8 cellular contexts compared by ENCODE assay signal in the genomic region with DNA sequence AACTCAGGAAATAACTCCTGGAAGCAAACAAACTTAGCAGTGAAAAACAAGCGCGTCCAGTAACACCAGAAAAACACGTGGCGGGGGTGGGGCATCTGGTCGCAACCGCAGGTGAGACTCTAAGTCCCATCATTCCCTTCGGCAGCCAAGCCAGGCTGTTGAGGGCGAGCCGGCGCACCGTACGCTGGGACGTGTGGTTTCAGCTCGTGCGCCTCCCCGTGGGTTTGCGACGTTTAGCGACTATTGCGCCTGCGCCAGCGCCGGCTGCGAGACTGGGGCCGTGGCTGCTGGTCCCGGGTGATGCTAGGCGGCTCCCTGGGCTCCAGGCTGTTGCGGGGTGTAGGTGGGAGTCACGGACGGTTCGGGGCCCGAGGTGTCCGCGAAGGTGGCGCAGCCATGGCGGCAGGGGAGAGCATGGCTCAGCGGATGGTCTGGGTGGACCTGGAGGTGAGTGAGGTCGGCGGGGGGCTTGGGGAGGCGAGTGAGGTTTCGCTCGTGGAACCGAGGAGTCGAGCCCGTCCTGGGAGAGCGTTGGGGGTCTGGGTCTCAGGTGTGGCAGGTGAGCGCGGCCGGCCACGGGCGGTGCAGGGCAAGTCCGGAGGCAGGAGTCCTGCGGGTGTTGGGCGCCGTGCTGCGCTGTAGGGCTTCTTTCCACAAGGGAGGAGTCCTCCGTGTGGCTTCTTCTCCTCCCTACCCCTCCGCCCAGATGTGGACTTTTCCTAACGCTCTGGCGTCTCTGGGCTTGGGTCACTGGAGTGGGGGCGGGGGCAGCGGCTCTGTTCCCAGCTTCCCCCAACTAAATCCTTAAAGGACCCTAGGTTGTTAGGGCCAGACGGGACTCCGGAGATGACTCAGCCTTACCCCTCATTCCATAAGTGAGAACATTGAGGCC. TPM values are rescaled to one million over a fixed set of nuclear protein-coding genes. Genes with fewer than 3 reads are reported as not detected.
DNase-seq lines count a peak whose midpoint lies in the region; ATAC-seq and TF ChIP-seq lines count a peak whose summit lies in the region.

A gene (plus strand): TSS at position 239 of the 892 bp plus-strand sequence. CDS start 62 bp downstream, at position 301.

- H3K27me3 Mint-ChIP-seq in activated T-helper 2 cell treated with anti-CD3 and anti-CD28 coated beads, Interferon-gamma antibody, Interleukin-2, Interleukin-4, amounts not matched to agents 10 μg/mL and 5 μg/mL and 100 μg/mL, durations not matched to agents 14 hours and 24 hours and 36 hours (ENCODE audit: low read depth): no peaks in the 10 kb centered on the region
- H3K27me3 Mint-ChIP-seq in natural killer cell (ENCODE audit: low read depth in 2 of 2): no peaks in the 10 kb centered on the region

- peak; percentile 6 for TF ChIP-seq CTCF in RWPE2 (IDR thresholded peaks at IDR 0.05; ENCODE audit: poor library complexity, severe bottlenecking)
- TF ChIP-seq CTCF in fibroblast of mammary gland (conservative IDR thresholded peaks at IDR 0.05; ENCODE audit: control insufficient read depth, insufficient read depth, low read depth, low read length): no peak
- no peak for TF ChIP-seq CTCF in natural killer cell (IDR thresholded peaks at IDR 0.05)

- H3K27ac Mint-ChIP-seq in activated T-helper 2 cell treated with anti-CD3 and anti-CD28 coated beads, Interferon-gamma antibody, Interleukin-2, Interleukin-4, amounts not matched to agents 10 μg/mL and 5 μg/mL and 100 μg/mL, durations not matched to agents 14 hours and 24 hours and 36 hours: peak within 1 kb of the TSS; percentile 90
- H3K27ac Mint-ChIP-seq in natural killer cell: peak within 1 kb of the TSS; percentile 90 to 99

- no peaks in the 10 kb centered on the region for H3K9me3 Mint-ChIP-seq in activated T-helper 2 cell treated with anti-CD3 and anti-CD28 coated beads, Interferon-gamma antibody, Interleukin-2, Interleukin-4, amounts not matched to agents 10 μg/mL and 5 μg/mL and 100 μg/mL, durations not matched to agents 14 hours and 24 hours and 36 hours
- H3K9me3 Mint-ChIP-seq in natural killer cell: no peaks in the 10 kb centered on the region

- no peaks in the 10 kb centered on the region for H3K9me3 ChIP-seq in RWPE2 (ENCODE audit: severe bottlenecking)

- peaks cover 28% of the 10 kb centered on the region for H3K36me3 Mint-ChIP-seq in activated T-helper 2 cell treated with anti-CD3 and anti-CD28 coated beads, Interferon-gamma antibody, Interleukin-2, Interleukin-4, amounts not matched to agents 10 μg/mL and 5 μg/mL and 100 μg/mL, durations not matched to agents 14 hours and 24 hours and 36 hours (ENCODE audit: low read depth)
- no peaks in the 10 kb centered on the region for H3K36me3 Mint-ChIP-seq in natural killer cell

- H3K4me1 ChIP-seq in RWPE2 (ENCODE audit: insufficient read depth, poor library complexity, severe bottlenecking): peaks cover 16% of the 10 kb centered on the region

- DNase-seq in ELR (ENCODE audit: low read depth) (peak; percentile 96), H4 (ENCODE audit: low spot score) (peak; percentile 96), LoVo (ENCODE audit: low spot score) (peak; percentile 94), RWPE2 (ENCODE audit: low spot score) (peak; percentile 95), fibroblast of mammary gland (ENCODE audit: low read depth) (peak; percentile 94), natural killer cell (peak; percentile 87)
- peak; percentile 91 for DNase-seq in activated T-helper 2 cell treated with anti-CD3 and anti-CD28 coated beads, Interferon-gamma antibody, Interleukin-2, Interleukin-4, amounts not matched to agents 10 μg/mL and 5 μg/mL and 100 μg/mL, durations not matched to agents 14 hours and 24 hours and 36 hours (ENCODE audit: low spot score)
- peak; percentile 96 for DNase-seq in stimulated activated naive CD4-positive, alpha-beta T cell treated with Interleukin-2 at 50 U/mL for 16 hours (lab: John Stamatoyannopoulos, UW)

- H3K27ac ChIP-seq in RWPE2 (ENCODE audit: poor library complexity, severe bottlenecking): peak within 1 kb of the TSS; percentile 52

- intact Hi-C loops in activated T-helper 2 cell treated with anti-CD3 and anti-CD28 coated beads, Interferon-gamma antibody, Interleukin-2, Interleukin-4, amounts not matched to agents 10 μg/mL and 5 μg/mL and 100 μg/mL, durations not matched to agents 14 hours and 24 hours and 36 hours (cut with micrococcal nuclease): loop anchor here (1.0 to 5.0 kb wide), 2 partner anchors 39 to 92 kb away; a partner anchor contains a TSS
- intact Hi-C loops in natural killer cell (cut with micrococcal nuclease): loop anchor here (1.0 to 2.0 kb wide), 3 partner anchors 39 to 99 kb away; a partner anchor contains a TSS

- no peaks in the 10 kb centered on the region for H3K27me3 ChIP-seq in RWPE2 (ENCODE audit: insufficient read depth, poor library complexity, severe bottlenecking)

- peaks cover 24% of the 10 kb centered on the region for H3K4me1 Mint-ChIP-seq in activated T-helper 2 cell treated with anti-CD3 and anti-CD28 coated beads, Interferon-gamma antibody, Interleukin-2, Interleukin-4, amounts not matched to agents 10 μg/mL and 5 μg/mL and 100 μg/mL, durations not matched to agents 14 hours and 24 hours and 36 hours (ENCODE audit: low read depth)
- H3K4me1 Mint-ChIP-seq in natural killer cell: peaks cover 27 to 31% of the 10 kb centered on the region in 2 donors

- peaks cover 35% of the 10 kb centered on the region for H3K36me3 ChIP-seq in RWPE2 (ENCODE audit: low read depth)

- peak within 1 kb of the TSS; percentile 92 for H3K4me3 Mint-ChIP-seq in activated T-helper 2 cell treated with anti-CD3 and anti-CD28 coated beads, Interferon-gamma antibody, Interleukin-2, Interleukin-4, amounts not matched to agents 10 μg/mL and 5 μg/mL and 100 μg/mL, durations not matched to agents 14 hours and 24 hours and 36 hours (ENCODE audit: low read depth)
- peak within 1 kb of the TSS; percentile 99 for H3K4me3 Mint-ChIP-seq in natural killer cell

- H3K4me3 ChIP-seq in RWPE2 (ENCODE audit: severe bottlenecking) (peak within 1 kb of the TSS; percentile 86), fibroblast of mammary gland (ENCODE audit: control insufficient read depth, low read depth, low read length) (peak within 1 kb of the TSS; percentile 90)

- ATAC-seq in RWPE2 (ENCODE audit: low read depth) (peak; percentile 92), natural killer cell (peak; percentile 98 to 99 (median 99))

RNA-seq across cellular contexts. Expression of the gene that starts here (rescaled TPM):
- 166 and 175 TPM in 2 replicates for total RNA-seq in H4 (2014; rRNA removed; shearing (Covaris generic))
- total RNA-seq in activated T-helper 2 cell treated with anti-CD3 and anti-CD28 coated beads, Interferon-gamma antibody, Interleukin-2, Interleukin-4, amounts not matched to agents 10 μg/mL and 5 μg/mL and 100 μg/mL, durations not matched to agents 14 hours and 24 hours and 36 hours: 94.0 and 98.9 TPM in 2 replicates
- total RNA-seq in natural killer cell: 10 to 100 TPM; 21.4 to 32.8 (median 24.7) TPM

Comparison
In these comparisons a context has a peak if more than half of its experiments do, and no peak if none do; other contexts are left out.
1. Peak in every context shown above with its lines: DNase-seq, ATAC-seq, H3K4me3 ChIP-seq and H3K27ac ChIP-seq.